Comparison of ENCODE assay signal across 8 cellular contexts in the genomic region with DNA sequence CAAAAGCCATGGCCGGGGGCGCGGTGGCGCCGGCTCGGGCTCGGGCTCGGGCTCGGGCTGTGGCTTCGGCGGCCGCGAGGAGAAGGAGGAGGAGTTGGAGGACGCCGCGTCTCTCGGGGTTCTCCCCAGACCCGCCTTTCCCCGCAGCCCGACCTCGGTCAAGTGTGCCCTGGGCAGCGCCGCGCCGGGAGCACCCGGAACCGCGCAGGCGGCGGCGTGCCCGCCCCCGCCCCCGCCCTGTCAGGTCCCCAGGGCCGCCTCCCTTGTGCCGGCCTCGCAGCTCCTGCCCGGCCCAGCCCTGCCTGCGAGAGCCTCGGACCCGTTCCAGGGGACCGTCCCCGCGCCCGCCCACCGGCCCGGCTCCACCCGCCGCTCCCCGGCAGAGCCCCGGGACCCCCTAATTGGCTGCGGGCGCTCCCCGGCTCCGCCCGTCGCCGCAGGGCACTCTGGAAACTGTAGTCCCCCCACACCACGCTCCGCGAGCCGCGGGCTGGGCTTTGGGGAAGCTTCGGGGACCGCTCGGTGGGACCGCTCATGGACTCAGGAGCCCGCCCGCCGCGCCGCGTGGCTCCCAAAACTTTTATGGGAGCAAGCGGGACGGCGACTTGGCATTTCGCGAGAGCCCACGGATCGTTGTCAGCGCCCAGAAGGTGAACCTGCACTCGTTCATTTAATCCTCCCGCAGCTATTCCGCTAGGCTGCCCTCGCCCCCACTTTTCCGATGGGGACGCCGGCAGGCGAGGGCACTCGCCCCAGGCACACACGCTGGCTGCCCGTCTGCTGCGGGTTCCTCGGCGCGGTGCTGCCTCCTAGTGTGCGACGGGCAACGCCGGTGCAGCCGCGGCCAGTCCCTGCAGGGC. TPM values are rescaled to one million over a fixed set of nuclear protein-coding genes. Genes with fewer than 3 reads are reported as not detected.
DNase-seq lines count a peak whose midpoint lies in the region; ATAC-seq and TF ChIP-seq lines count a peak whose summit lies in the region.

A gene (minus strand): TSS at position 192 of the 860 bp plus-strand sequence. CDS start 182 bp downstream, at position 10.

- H3K27ac Mint-ChIP-seq in activated CD4-positive, alpha-beta T cell treated with anti-CD3 and anti-CD28 coated beads, Interleukin-2, amount 10 ng/mL, durations not matched to agents 24 days and 14 days = peak within 1 kb of the TSS; percentile 99

- peaks cover 7% of the 10 kb centered on the region for H3K27me3 Mint-ChIP-seq in activated CD4-positive, alpha-beta T cell treated with anti-CD3 and anti-CD28 coated beads, Interleukin-2, amount 10 ng/mL, durations not matched to agents 24 days and 14 days

- peak in 13 of 14 donors; percentile 79 to 96 (median 90) for DNase-seq in C1 segment of cervical spinal cord (lab: John Stamatoyannopoulos, UW)
- DNase-seq in GM19240 (ENCODE audit: insufficient read length, low spot score) = peak; percentile 78
- DNase-seq in NCI-H526 treated with DMSO at 0.1 percent for 48 hours (lab: John Stamatoyannopoulos, UW) = peak; percentile 41
- DNase-seq in activated CD4-positive, alpha-beta T cell treated with anti-CD3 and anti-CD28 coated beads, Interleukin-2, amount 10 ng/mL, durations not matched to agents 24 days and 14 days = peak; percentile 97
- peak; percentile 94 for DNase-seq in coronary artery (ENCODE audit: low spot score)
- peak; percentile 94 for DNase-seq in left kidney (ENCODE audit: low read depth, low spot score)
- peak; percentile 89 for DNase-seq in stimulated activated CD4-positive, alpha-beta T cell treated with anti-CD3 and anti-CD28 coated beads, Interleukin-1b, Interleukin-23, amount 100 ng/mL, for 48 hours

- H3K4me1 Mint-ChIP-seq in activated CD4-positive, alpha-beta T cell treated with anti-CD3 and anti-CD28 coated beads, Interleukin-2, amount 10 ng/mL, durations not matched to agents 24 days and 14 days = peaks cover 38% of the 10 kb centered on the region

- intact Hi-C loops in activated CD4-positive, alpha-beta T cell treated with anti-CD3 and anti-CD28 coated beads, Interleukin-2, amount 10 ng/mL, durations not matched to agents 24 days and 14 days (cut with micrococcal nuclease) = loop anchor here (1.0 to 5.0 kb wide), 14 partner anchors 13 to 801 kb away; a partner anchor contains a TSS

- H3K4me3 ChIP-seq in coronary artery = peak within 1 kb of the TSS; percentile 88

- TF ChIP-seq CTCF in coronary artery (IDR thresholded peaks at IDR 0.05) = peak; percentile 76

- H3K9me3 Mint-ChIP-seq in activated CD4-positive, alpha-beta T cell treated with anti-CD3 and anti-CD28 coated beads, Interleukin-2, amount 10 ng/mL, durations not matched to agents 24 days and 14 days = no peaks in the 10 kb centered on the region

- H3K27ac ChIP-seq in coronary artery = peak within 1 kb of the TSS; percentile 66 to 92

- ATAC-seq in HG03457 (IDR thresholded peaks at IDR 0.05; ENCODE audit: unreplicated experiment) = peak; percentile 62

- peaks cover 22% of the 10 kb centered on the region for H3K36me3 Mint-ChIP-seq in activated CD4-positive, alpha-beta T cell treated with anti-CD3 and anti-CD28 coated beads, Interleukin-2, amount 10 ng/mL, durations not matched to agents 24 days and 14 days (ENCODE audit: low read depth)

- peak within 1 kb of the TSS; percentile 99 for H3K4me3 Mint-ChIP-seq in activated CD4-positive, alpha-beta T cell treated with anti-CD3 and anti-CD28 coated beads, Interleukin-2, amount 10 ng/mL, durations not matched to agents 24 days and 14 days

RNA-seq across cellular contexts. Expression of the gene that starts here (rescaled TPM):
- 87.9 and 91.1 TPM in 2 replicates for total RNA-seq in activated CD4-positive, alpha-beta T cell treated with anti-CD3 and anti-CD28 coated beads, Interleukin-2, amount 10 ng/mL, durations not matched to agents 24 days and 14 days

Comparison
In these comparisons a context has a peak if more than half of its experiments do, and no peak if none do; other contexts are left out.
1. Peak in every context shown above with its lines: DNase-seq, ATAC-seq, H3K4me3 ChIP-seq and H3K27ac ChIP-seq.
2. DNase-seq: peak in every context shown above with its lines; median percentile 97 in activated CD4-positive, alpha-beta T cell treated with anti-CD3 and anti-CD28 coated beads, Interleukin-2, amount 10 ng/mL, durations not matched to agents 24 days and 14 days; 94 in coronary artery; 94 in left kidney; 90 in C1 segment of cervical spinal cord; 89 in stimulated activated CD4-positive, alpha-beta T cell treated with anti-CD3 and anti-CD28 coated beads, Interleukin-1b, Interleukin-23, amount 100 ng/mL, for 48 hours; 78 in GM19240; 41 in NCI-H526 treated with DMSO at 0.1 percent for 48 hours.